In the genomic region with DNA sequence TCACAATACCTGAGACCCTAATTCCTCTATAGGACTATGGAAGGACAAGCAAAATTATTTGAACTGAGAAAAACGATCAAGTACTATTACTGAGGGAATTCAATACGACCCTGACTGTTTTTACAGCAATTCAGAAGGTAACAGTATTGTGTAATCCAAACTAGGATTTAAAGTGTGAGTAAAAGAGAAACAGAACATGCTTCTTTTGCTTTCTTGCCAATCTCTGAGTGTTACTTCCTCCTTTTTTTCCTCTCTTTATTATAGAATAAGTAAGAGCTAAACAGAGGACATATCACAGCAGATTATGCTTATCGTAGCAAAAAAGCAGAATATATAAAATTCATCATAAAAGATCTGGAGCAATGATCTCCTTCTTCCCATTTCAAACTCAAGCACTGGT, we compare ENCODE assay signal across 14 cellular contexts.
A peak's percentile ranks its signal among the peaks of the same experiment; 100 is the strongest.
DNase-seq lines count a peak whose midpoint lies in the region; ATAC-seq and TF ChIP-seq lines count a peak whose summit lies in the region.
"Had no signal": no experiment of that assay in that cellular context is flagged by ENCODE, and none has a peak within 500 bp of the region (broad histone marks: within the 10 kb centered on the region; RNA-seq: fewer than 3 reads in every experiment).

No MANE protein-coding gene starts in this region.

- peaks cover 0 to 9% (median 4%) of the 10 kb centered on the region in 4 donors for H3K4me1 ChIP-seq in right lobe of liver

- no peaks in the 10 kb centered on the region for H3K36me3 ChIP-seq in right lobe of liver
- H3K36me3 ChIP-seq: spleen had no signal

- no peaks in the 10 kb centered on the region for H3K27me3 ChIP-seq in right lobe of liver
- H3K27me3 ChIP-seq: spleen had no signal

- DNase-seq in AML-193 (lab: John Stamatoyannopoulos, UW) (peak; percentile 5), NAMALWA (ENCODE audit: low spot score) (peak; percentile 73), astrocyte of the hippocampus (ENCODE audit: low read depth, low spot score) (peak; percentile 2), right lobe of liver (no peak), posterior cingulate gyrus (no peak), posterior vena cava (ENCODE audit: low spot score) (no peak)
- DNase-seq in activated CD4-positive, alpha-beta T cell treated with anti-CD3 and anti-CD28 coated beads for 4 hours = no peak
- DNase-seq: amniotic stem cell; effector CD4-positive, alpha-beta T cell; HFFc6; NCI-H2171; RPMI8226; spleen had no signal

- H3K9me3 ChIP-seq in right lobe of liver = no peaks in the 10 kb centered on the region

- WGBS in right lobe of liver (ENCODE audit: insufficient coverage, low coverage, low lambda C conversion rate, missing lambda C conversion rate) = 12% methylated on average over 3 of the region's 3 CpGs

- ATAC-seq in right lobe of liver (peak; percentile 52 to 79 (median 60)), HG03342 (IDR thresholded peaks at IDR 0.05; ENCODE audit: unreplicated experiment) (no peak)

- intact Hi-C loops in right lobe of liver (cut with DNase I) (no loop called here), posterior cingulate gyrus (cut with DNase I) (no loop called here), posterior vena cava (cut with DNase I) (no loop called here)

- no peak overlapping the region for H3K27ac ChIP-seq in right lobe of liver

- no peak overlapping the region for H3K4me3 ChIP-seq in right lobe of liver
- H3K4me3 ChIP-seq: spleen had no signal

- TF ChIP-seq CTCF in right lobe of liver (IDR thresholded peaks at IDR 0.05) = no peak

- TF ChIP-seq POLR2A in right lobe of liver (IDR thresholded peaks at IDR 0.05) = no peak

Comparison
In these comparisons a context has a peak if more than half of its experiments do, and no peak if none do; other contexts are left out.
1. DNase-seq: peak in AML-193 (2 of 2), NAMALWA (single experiment) and astrocyte of the hippocampus (single experiment); none in right lobe of liver (0 of 3), posterior cingulate gyrus (0 of 10), posterior vena cava (single experiment) and activated CD4-positive, alpha-beta T cell treated with anti-CD3 and anti-CD28 coated beads for 4 hours (0 of 2).